Comparison of ENCODE assay signal across 1 cellular context in the genomic region with DNA sequence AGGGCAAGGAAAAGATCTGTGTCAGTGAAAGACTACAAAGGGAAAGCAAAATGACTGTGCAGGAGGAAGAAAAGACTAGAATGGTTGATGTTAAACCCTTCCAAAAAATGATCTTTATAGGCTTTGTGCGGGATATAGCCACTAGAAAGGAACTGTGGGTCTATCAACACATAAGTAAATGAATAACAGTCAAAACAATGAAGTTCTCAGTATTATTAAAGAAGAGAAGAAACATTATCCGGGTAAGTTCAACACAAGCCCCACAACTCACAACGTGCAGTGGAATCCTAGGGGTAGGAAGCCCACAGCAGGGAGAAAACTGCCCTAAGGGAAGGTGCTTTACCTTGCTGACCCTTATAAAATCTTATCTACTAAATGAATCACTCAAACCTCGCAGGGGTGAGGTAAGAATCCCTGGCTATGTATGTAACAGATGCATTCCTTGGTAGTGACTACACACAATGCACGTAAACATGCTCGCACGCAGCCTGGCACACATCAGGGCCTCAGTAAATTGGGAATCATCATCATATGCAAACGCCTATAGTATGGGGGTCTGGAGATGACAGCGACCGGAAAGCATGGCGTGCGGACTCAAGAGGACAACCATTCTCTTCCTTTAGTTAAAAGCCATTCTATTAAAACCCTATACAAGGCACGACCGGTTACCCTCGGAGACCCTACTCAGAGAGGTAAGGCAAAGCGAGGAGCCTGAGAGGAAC.
A peak's percentile ranks its signal among the peaks of the same experiment; 100 is the strongest.
TF ChIP-seq lines count a peak whose summit lies in the region.

No MANE protein-coding gene starts in this region.

TF ChIP-seq in HEK293, 187 proteins besides CTCF, POLR2A, EP300 and RAD21 (continued from another document and continues in another):
- TF ChIP-seq, protein P1, sequence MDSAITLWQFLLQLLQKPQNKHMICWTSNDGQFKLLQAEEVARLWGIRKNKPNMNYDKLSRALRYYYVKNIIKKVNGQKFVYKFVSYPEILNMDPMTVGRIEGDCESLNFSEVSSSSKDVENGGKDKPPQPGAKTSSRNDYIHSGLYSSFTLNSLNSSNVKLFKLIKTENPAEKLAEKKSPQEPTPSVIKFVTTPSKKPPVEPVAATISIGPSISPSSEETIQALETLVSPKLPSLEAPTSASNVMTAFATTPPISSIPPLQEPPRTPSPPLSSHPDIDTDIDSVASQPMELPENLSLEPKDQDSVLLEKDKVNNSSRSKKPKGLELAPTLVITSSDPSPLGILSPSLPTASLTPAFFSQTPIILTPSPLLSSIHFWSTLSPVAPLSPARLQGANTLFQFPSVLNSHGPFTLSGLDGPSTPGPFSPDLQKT (IDR thresholded peaks at IDR 0.05; ENCODE audit: borderline replicate concordance, low read depth, low read length): no peak
- TF ChIP-seq ZNF341 (tag by site-specific recombination; IDR thresholded peaks at IDR 0.05; ENCODE audit: low read depth) (peak; percentile 71), SCRT2 (tag by site-specific recombination; IDR thresholded peaks at IDR 0.05) (peak; percentile 96), ZNF404 (tag by site-specific recombination; IDR thresholded peaks at IDR 0.05) (no peak), ZNF433 (tag by site-specific recombination; IDR thresholded peaks at IDR 0.05; ENCODE audit: low read depth) (no peak), BCL11B (tag by site-specific recombination; IDR thresholded peaks at IDR 0.05; ENCODE audit: low read depth) (0 out of 2 replicates have a peak, but pooled peaks have one; percentile 14), ZNF423 (tag by site-specific recombination; IDR thresholded peaks at IDR 0.05) (no peak), KLF8 (tag by site-specific recombination; IDR thresholded peaks at IDR 0.05) (peak; percentile 71), ZNF660 (tag by site-specific recombination; IDR thresholded peaks at IDR 0.05) (peak; percentile 87), ZNF596 (tag by site-specific recombination; IDR thresholded peaks at IDR 0.05) (no peak), ZNF621 (tag by site-specific recombination; IDR thresholded peaks at IDR 0.05) (no peak), ZBTB20 (tag by site-specific recombination; IDR thresholded peaks at IDR 0.05) (no peak), ZNF2 (tag by site-specific recombination; IDR thresholded peaks at IDR 0.05) (peak; percentile 74), ZSCAN30 (tag by site-specific recombination; IDR thresholded peaks at IDR 0.05) (no peak), ZFP69B (tag by site-specific recombination; IDR thresholded peaks at IDR 0.05) (peak; percentile 47; the same call in 1 of the 2 replicates), WT1 (tag by site-specific recombination; IDR thresholded peaks at IDR 0.05) (peak; percentile 53; the same call in 1 of the 2 replicates), ZNF335 (tag by site-specific recombination; conservative IDR thresholded peaks at IDR 0.05) (peak; percentile 68), ZNF221 (tag by site-specific recombination; IDR thresholded peaks at IDR 0.05; ENCODE audit: borderline replicate concordance) (no peak), ZNF677 (tag by site-specific recombination; IDR thresholded peaks at IDR 0.05) (no peak), ZNF555 (tag by site-specific recombination; conservative IDR thresholded peaks at IDR 0.05) (no peak), ZNF501 (tag by site-specific recombination; IDR thresholded peaks at IDR 0.05) (peak; percentile 85; the same call in 1 of the 2 replicates), GFI1B (tag by site-specific recombination; IDR thresholded peaks at IDR 0.05) (no peak), ZEB2 (tag by site-specific recombination; IDR thresholded peaks at IDR 0.05) (peak; percentile 70; the same call in 1 of the 2 replicates), ZFP41 (tag by site-specific recombination; IDR thresholded peaks at IDR 0.05; ENCODE audit: borderline replicate concordance) (no peak), ZBTB7A (tag by site-specific recombination; IDR thresholded peaks at IDR 0.05; ENCODE audit: low read depth) (0 out of 2 replicates have a peak, but pooled peaks have one; percentile 31), ZNF184 (tag by site-specific recombination; IDR thresholded peaks at IDR 0.05) (peak; percentile 68), ZFP37 (tag by site-specific recombination; IDR thresholded peaks at IDR 0.05) (peak; percentile 97), ZBTB48 (tag by site-specific recombination; IDR thresholded peaks at IDR 0.05) (peak; percentile 80), ZNF366 (tag by site-specific recombination; conservative IDR thresholded peaks at IDR 0.05) (peak; percentile 77), SP3 (tag by site-specific recombination; IDR thresholded peaks at IDR 0.05) (no peak), ZXDB (tag by site-specific recombination; IDR thresholded peaks at IDR 0.05) (peak; percentile 73), ZNF558 (tag by site-specific recombination; IDR thresholded peaks at IDR 0.05) (peak; percentile 78; the same call in 1 of the 2 replicates)
- TF ChIP-seq, protein P2, sequence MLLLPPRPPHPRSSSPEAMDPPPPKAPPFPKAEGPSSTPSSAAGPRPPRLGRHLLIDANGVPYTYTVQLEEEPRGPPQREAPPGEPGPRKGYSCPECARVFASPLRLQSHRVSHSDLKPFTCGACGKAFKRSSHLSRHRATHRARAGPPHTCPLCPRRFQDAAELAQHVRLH (tag by site-specific recombination; IDR thresholded peaks at IDR 0.05): 0 out of 2 replicates have a peak, but pooled peaks have one; percentile 29
- TF ChIP-seq, protein P3, sequence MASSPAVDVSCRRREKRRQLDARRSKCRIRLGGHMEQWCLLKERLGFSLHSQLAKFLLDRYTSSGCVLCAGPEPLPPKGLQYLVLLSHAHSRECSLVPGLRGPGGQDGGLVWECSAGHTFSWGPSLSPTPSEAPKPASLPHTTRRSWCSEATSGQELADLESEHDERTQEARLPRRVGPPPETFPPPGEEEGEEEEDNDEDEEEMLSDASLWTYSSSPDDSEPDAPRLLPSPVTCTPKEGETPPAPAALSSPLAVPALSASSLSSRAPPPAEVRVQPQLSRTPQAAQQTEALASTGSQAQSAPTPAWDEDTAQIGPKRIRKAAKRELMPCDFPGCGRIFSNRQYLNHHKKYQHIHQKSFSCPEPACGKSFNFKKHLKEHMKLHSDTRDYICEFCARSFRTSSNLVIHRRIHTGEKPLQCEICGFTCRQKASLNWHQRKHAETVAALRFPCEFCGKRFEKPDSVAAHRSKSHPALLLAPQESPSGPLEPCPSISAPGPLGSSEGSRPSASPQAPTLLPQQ (tag by site-specific recombination; IDR thresholded peaks at IDR 0.05): peak; percentile 75; the same call in 1 of the 2 replicates
- TF ChIP-seq, protein P4, sequence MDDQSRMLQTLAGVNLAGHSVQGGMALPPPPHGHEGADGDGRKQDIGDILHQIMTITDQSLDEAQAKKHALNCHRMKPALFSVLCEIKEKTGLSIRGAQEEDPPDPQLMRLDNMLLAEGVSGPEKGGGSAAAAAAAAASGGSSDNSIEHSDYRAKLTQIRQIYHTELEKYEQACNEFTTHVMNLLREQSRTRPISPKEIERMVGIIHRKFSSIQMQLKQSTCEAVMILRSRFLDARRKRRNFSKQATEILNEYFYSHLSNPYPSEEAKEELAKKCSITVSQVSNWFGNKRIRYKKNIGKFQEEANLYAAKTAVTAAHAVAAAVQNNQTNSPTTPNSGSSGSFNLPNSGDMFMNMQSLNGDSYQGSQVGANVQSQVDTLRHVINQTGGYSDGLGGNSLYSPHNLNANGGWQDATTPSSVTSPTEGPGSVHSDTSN (CRISPR knock-in tag; IDR thresholded peaks at IDR 0.05): no peak
- TF ChIP-seq, protein P5, sequence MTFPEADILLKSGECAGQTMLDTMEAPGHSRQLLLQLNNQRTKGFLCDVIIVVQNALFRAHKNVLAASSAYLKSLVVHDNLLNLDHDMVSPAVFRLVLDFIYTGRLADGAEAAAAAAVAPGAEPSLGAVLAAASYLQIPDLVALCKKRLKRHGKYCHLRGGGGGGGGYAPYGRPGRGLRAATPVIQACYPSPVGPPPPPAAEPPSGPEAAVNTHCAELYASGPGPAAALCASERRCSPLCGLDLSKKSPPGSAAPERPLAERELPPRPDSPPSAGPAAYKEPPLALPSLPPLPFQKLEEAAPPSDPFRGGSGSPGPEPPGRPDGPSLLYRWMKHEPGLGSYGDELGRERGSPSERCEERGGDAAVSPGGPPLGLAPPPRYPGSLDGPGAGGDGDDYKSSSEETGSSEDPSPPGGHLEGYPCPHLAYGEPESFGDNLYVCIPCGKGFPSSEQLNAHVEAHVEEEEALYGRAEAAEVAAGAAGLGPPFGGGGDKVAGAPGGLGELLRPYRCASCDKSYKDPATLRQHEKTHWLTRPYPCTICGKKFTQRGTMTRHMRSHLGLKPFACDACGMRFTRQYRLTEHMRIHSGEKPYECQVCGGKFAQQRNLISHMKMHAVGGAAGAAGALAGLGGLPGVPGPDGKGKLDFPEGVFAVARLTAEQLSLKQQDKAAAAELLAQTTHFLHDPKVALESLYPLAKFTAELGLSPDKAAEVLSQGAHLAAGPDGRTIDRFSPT (tag by site-specific recombination; IDR thresholded peaks at IDR 0.05): peak; percentile 90
- TF ChIP-seq, protein P6, sequence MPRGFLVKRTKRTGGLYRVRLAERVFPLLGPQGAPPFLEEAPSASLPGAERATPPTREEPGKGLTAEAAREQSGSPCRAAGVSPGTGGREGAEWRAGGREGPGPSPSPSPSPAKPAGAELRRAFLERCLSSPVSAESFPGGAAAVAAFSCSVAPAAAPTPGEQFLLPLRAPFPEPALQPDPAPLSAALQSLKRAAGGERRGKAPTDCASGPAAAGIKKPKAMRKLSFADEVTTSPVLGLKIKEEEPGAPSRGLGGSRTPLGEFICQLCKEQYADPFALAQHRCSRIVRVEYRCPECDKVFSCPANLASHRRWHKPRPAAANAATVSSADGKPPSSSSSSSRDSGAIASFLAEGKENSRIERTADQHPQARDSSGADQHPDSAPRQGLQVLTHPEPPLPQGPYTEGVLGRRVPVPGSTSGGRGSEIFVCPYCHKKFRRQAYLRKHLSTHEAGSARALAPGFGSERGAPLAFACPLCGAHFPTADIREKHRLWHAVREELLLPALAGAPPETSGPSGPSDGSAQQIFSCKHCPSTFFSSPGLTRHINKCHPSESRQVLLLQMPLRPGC (tag by site-specific recombination; IDR thresholded peaks at IDR 0.05): peak; percentile 82; the same call in 1 of the 2 replicates
- TF ChIP-seq, protein P7, sequence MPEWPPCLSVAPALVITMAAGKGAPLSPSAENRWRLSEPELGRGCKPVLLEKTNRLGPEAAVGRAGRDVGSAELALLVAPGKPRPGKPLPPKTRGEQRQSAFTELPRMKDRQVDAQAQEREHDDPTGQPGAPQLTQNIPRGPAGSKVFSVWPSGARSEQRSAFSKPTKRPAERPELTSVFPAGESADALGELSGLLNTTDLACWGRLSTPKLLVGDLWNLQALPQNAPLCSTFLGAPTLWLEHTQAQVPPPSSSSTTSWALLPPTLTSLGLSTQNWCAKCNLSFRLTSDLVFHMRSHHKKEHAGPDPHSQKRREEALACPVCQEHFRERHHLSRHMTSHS (tag by site-specific recombination; IDR thresholded peaks at IDR 0.05): no peak
- TF ChIP-seq, protein P8, sequence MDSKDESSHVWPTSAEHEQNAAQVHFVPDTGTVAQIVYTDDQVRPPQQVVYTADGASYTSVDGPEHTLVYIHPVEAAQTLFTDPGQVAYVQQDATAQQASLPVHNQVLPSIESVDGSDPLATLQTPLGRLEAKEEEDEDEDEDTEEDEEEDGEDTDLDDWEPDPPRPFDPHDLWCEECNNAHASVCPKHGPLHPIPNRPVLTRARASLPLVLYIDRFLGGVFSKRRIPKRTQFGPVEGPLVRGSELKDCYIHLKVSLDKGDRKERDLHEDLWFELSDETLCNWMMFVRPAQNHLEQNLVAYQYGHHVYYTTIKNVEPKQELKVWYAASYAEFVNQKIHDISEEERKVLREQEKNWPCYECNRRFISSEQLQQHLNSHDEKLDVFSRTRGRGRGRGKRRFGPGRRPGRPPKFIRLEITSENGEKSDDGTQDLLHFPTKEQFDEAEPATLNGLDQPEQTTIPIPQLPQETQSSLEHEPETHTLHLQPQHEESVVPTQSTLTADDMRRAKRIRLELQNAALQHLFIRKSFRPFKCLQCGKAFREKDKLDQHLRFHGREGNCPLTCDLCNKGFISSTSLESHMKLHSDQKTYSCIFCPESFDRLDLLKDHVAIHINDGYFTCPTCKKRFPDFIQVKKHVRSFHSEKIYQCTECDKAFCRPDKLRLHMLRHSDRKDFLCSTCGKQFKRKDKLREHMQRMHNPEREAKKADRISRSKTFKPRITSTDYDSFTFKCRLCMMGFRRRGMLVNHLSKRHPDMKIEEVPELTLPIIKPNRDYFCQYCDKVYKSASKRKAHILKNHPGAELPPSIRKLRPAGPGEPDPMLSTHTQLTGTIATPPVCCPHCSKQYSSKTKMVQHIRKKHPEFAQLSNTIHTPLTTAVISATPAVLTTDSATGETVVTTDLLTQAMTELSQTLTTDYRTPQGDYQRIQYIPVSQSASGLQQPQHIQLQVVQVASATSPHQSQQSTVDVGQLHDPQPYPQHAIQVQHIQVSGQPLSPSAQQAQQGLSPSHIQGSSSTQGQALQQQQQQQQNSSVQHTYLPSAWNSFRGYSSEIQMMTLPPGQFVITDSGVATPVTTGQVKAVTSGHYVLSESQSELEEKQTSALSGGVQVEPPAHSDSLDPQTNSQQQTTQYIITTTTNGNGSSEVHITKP (tag by site-specific recombination; IDR thresholded peaks at IDR 0.05): peak; percentile 59; the same call in 1 of the 2 replicates
- TF ChIP-seq, protein P9, sequence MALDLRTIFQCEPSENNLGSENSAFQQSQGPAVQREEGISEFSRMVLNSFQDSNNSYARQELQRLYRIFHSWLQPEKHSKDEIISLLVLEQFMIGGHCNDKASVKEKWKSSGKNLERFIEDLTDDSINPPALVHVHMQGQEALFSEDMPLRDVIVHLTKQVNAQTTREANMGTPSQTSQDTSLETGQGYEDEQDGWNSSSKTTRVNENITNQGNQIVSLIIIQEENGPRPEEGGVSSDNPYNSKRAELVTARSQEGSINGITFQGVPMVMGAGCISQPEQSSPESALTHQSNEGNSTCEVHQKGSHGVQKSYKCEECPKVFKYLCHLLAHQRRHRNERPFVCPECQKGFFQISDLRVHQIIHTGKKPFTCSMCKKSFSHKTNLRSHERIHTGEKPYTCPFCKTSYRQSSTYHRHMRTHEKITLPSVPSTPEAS (tag by site-specific recombination; IDR thresholded peaks at IDR 0.05): peak; percentile 46
- TF ChIP-seq, protein P10, sequence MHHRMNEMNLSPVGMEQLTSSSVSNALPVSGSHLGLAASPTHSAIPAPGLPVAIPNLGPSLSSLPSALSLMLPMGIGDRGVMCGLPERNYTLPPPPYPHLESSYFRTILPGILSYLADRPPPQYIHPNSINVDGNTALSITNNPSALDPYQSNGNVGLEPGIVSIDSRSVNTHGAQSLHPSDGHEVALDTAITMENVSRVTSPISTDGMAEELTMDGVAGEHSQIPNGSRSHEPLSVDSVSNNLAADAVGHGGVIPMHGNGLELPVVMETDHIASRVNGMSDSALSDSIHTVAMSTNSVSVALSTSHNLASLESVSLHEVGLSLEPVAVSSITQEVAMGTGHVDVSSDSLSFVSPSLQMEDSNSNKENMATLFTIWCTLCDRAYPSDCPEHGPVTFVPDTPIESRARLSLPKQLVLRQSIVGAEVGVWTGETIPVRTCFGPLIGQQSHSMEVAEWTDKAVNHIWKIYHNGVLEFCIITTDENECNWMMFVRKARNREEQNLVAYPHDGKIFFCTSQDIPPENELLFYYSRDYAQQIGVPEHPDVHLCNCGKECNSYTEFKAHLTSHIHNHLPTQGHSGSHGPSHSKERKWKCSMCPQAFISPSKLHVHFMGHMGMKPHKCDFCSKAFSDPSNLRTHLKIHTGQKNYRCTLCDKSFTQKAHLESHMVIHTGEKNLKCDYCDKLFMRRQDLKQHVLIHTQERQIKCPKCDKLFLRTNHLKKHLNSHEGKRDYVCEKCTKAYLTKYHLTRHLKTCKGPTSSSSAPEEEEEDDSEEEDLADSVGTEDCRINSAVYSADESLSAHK (tag by site-specific recombination; IDR thresholded peaks at IDR 0.05): no peak
